In the genomic region with DNA sequence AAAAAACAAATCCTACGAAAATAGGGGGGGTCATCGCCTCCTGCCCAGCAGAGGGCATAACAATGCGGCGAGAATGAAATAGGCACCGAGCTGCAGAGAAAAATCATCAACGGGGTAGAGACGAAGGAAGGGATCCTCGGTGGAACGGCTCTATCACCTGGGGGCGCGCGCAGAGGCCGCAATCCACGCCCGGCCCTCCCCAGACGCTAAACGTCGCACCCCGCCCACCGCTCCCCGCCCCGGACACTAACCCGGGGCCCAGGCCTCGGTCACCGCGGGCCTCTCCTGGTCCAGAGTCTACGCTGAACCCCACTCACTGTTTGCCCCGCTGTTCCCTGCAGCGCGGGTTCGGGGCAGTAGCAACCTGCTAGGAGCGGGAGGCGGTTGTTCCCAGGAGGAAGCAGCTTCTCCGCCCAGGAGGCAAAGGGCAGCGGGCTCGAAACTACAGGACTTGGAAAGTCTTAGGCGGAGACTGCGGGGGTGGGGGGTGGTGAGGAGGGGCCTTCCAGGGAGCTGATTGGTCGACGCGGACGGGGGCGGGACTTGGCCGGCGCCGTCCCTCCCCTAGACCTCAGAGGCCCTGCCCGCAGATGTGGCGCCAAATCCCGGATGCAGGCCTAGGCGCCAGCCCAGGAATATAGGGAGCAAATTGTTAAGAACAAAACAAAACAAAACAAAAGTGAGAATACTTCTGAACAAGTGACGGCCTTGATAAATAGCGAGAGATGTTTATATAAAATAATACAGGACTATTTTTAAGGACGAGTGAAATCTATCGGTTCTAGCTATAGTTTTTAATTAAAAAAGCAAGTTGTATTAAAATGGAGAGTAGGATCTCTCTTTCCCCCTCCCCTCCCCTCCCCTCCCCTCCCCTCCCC, we compare ENCODE assay signal across 1 cellular context.
TF ChIP-seq lines count a peak whose summit lies in the region.

A gene with protein sequence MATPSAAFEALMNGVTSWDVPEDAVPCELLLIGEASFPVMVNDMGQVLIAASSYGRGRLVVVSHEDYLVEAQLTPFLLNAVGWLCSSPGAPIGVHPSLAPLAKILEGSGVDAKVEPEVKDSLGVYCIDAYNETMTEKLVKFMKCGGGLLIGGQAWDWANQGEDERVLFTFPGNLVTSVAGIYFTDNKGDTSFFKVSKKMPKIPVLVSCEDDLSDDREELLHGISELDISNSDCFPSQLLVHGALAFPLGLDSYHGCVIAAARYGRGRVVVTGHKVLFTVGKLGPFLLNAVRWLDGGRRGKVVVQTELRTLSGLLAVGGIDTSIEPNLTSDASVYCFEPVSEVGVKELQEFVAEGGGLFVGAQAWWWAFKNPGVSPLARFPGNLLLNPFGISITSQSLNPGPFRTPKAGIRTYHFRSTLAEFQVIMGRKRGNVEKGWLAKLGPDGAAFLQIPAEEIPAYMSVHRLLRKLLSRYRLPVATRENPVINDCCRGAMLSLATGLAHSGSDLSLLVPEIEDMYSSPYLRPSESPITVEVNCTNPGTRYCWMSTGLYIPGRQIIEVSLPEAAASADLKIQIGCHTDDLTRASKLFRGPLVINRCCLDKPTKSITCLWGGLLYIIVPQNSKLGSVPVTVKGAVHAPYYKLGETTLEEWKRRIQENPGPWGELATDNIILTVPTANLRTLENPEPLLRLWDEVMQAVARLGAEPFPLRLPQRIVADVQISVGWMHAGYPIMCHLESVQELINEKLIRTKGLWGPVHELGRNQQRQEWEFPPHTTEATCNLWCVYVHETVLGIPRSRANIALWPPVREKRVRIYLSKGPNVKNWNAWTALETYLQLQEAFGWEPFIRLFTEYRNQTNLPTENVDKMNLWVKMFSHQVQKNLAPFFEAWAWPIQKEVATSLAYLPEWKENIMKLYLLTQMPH (minus strand): TSS at position 467 of the 878 bp plus-strand sequence. CDS start 25,568 bp downstream, outside the sequence.

TF ChIP-seq in K562, 482 proteins besides CTCF, POLR2A, EP300 and RAD21 (continued from another document and continues in another):
- TF ChIP-seq, protein P1, sequence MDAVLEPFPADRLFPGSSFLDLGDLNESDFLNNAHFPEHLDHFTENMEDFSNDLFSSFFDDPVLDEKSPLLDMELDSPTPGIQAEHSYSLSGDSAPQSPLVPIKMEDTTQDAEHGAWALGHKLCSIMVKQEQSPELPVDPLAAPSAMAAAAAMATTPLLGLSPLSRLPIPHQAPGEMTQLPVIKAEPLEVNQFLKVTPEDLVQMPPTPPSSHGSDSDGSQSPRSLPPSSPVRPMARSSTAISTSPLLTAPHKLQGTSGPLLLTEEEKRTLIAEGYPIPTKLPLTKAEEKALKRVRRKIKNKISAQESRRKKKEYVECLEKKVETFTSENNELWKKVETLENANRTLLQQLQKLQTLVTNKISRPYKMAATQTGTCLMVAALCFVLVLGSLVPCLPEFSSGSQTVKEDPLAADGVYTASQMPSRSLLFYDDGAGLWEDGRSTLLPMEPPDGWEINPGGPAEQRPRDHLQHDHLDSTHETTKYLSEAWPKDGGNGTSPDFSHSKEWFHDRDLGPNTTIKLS (IDR thresholded peaks at IDR 0.05; ENCODE audit: borderline replicate concordance, low read depth): 0 out of 2 replicates have a peak, but pooled peaks have one; percentile 42
- TF ChIP-seq, protein P2, sequence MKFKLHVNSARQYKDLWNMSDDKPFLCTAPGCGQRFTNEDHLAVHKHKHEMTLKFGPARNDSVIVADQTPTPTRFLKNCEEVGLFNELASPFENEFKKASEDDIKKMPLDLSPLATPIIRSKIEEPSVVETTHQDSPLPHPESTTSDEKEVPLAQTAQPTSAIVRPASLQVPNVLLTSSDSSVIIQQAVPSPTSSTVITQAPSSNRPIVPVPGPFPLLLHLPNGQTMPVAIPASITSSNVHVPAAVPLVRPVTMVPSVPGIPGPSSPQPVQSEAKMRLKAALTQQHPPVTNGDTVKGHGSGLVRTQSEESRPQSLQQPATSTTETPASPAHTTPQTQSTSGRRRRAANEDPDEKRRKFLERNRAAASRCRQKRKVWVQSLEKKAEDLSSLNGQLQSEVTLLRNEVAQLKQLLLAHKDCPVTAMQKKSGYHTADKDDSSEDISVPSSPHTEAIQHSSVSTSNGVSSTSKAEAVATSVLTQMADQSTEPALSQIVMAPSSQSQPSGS (CRISPR knock-in tag; IDR thresholded peaks at IDR 0.05): no peak
- TF ChIP-seq CHCHD3 (CRISPR knock-in tag; IDR thresholded peaks at IDR 0.05) (no peak), ZBTB8A (IDR thresholded peaks at IDR 0.05; ENCODE audit: partially characterized antibody) (no peak), PHTF2 (CRISPR knock-in tag; IDR thresholded peaks at IDR 0.05) (no peak), MXI1 (IDR thresholded peaks at IDR 0.05; ENCODE audit: low read depth, low read length) (no peak), ZNF140 (CRISPR knock-in tag; IDR thresholded peaks at IDR 0.05) (no peak), TOE1 (IDR thresholded peaks at IDR 0.05; ENCODE audit: borderline replicate concordance) (peak; percentile 86), TOE1 (CRISPR knock-in tag; IDR thresholded peaks at IDR 0.05; ENCODE audit: borderline replicate concordance, low read depth) (no peak), ZNF778 (CRISPR knock-in tag; IDR thresholded peaks at IDR 0.05) (no peak), ZZZ3 (IDR thresholded peaks at IDR 0.05) (peak; percentile 33; the same call in 1 of the 2 replicates), RAD51 (IDR thresholded peaks at IDR 0.05; ENCODE audit: borderline replicate concordance, low read depth) (no peak; the same call in 1 of the 2 replicates), MYNN (IDR thresholded peaks at IDR 0.05) (no peak), MYNN (CRISPR knock-in tag; IDR thresholded peaks at IDR 0.05) (no peak), ZC3H11A (IDR thresholded peaks at IDR 0.05; ENCODE audit: low read depth, low read length) (no peak), NONO (IDR thresholded peaks at IDR 0.05; ENCODE audit: low read depth in 2 of 2, low read length in 1 of 2) (no peak), CBX2 (IDR thresholded peaks at IDR 0.05; ENCODE audit: insufficient read depth, low read length, poor library complexity, severe bottlenecking) (no peak), COPS2 (conservative IDR thresholded peaks at IDR 0.05) (no peak), NBN (IDR thresholded peaks at IDR 0.05; ENCODE audit: low read depth) (peak; percentile 97; the same call in 1 of the 2 replicates), DDX20 (tag; IDR thresholded peaks at IDR 0.05; ENCODE audit: low read depth) (no peak), ILF3 (IDR thresholded peaks at IDR 0.05; ENCODE audit: borderline replicate concordance) (no peak), MEF2D (tag; conservative IDR thresholded peaks at IDR 0.05; ENCODE audit: low read depth) (no peak), ZFP30 (CRISPR knock-in tag; IDR thresholded peaks at IDR 0.05; ENCODE audit: borderline replicate concordance) (no peak), MECOM (CRISPR knock-in tag; IDR thresholded peaks at IDR 0.05) (0 out of 2 replicates have a peak, but pooled peaks have one; percentile 2), NFRKB (IDR thresholded peaks at IDR 0.05; ENCODE audit: low read depth) (peak; percentile 41; the same call in 1 of the 2 replicates), GATAD2B (IDR thresholded peaks at IDR 0.05; ENCODE audit: borderline replicate concordance) (no peak), RBM22 (IDR thresholded peaks at IDR 0.05; ENCODE audit: low read depth, low read length, poor library complexity, severe bottlenecking) (no peak), ZNF444 (CRISPR knock-in tag; IDR thresholded peaks at IDR 0.05) (0 out of 2 replicates have a peak, but pooled peaks have one; percentile 48)
- TF ChIP-seq, protein P3, sequence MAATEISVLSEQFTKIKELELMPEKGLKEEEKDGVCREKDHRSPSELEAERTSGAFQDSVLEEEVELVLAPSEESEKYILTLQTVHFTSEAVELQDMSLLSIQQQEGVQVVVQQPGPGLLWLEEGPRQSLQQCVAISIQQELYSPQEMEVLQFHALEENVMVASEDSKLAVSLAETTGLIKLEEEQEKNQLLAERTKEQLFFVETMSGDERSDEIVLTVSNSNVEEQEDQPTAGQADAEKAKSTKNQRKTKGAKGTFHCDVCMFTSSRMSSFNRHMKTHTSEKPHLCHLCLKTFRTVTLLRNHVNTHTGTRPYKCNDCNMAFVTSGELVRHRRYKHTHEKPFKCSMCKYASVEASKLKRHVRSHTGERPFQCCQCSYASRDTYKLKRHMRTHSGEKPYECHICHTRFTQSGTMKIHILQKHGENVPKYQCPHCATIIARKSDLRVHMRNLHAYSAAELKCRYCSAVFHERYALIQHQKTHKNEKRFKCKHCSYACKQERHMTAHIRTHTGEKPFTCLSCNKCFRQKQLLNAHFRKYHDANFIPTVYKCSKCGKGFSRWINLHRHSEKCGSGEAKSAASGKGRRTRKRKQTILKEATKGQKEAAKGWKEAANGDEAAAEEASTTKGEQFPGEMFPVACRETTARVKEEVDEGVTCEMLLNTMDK (IDR thresholded peaks at IDR 0.05; ENCODE audit: borderline replicate concordance, insufficient read depth, low read depth, low read length, poor library complexity, severe bottlenecking): no peak
- TF ChIP-seq, protein P4, sequence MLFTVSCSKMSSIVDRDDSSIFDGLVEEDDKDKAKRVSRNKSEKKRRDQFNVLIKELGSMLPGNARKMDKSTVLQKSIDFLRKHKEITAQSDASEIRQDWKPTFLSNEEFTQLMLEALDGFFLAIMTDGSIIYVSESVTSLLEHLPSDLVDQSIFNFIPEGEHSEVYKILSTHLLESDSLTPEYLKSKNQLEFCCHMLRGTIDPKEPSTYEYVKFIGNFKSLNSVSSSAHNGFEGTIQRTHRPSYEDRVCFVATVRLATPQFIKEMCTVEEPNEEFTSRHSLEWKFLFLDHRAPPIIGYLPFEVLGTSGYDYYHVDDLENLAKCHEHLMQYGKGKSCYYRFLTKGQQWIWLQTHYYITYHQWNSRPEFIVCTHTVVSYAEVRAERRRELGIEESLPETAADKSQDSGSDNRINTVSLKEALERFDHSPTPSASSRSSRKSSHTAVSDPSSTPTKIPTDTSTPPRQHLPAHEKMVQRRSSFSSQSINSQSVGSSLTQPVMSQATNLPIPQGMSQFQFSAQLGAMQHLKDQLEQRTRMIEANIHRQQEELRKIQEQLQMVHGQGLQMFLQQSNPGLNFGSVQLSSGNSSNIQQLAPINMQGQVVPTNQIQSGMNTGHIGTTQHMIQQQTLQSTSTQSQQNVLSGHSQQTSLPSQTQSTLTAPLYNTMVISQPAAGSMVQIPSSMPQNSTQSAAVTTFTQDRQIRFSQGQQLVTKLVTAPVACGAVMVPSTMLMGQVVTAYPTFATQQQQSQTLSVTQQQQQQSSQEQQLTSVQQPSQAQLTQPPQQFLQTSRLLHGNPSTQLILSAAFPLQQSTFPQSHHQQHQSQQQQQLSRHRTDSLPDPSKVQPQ (CRISPR knock-in tag; IDR thresholded peaks at IDR 0.05; ENCODE audit: borderline replicate concordance): no peak
- TF ChIP-seq, protein P5, sequence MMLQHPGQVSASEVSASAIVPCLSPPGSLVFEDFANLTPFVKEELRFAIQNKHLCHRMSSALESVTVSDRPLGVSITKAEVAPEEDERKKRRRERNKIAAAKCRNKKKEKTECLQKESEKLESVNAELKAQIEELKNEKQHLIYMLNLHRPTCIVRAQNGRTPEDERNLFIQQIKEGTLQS (IDR thresholded peaks at IDR 0.05): no peak
- TF ChIP-seq, protein P5 (CRISPR knock-in tag; conservative IDR thresholded peaks at IDR 0.05): no peak
- TF ChIP-seq, protein P6, sequence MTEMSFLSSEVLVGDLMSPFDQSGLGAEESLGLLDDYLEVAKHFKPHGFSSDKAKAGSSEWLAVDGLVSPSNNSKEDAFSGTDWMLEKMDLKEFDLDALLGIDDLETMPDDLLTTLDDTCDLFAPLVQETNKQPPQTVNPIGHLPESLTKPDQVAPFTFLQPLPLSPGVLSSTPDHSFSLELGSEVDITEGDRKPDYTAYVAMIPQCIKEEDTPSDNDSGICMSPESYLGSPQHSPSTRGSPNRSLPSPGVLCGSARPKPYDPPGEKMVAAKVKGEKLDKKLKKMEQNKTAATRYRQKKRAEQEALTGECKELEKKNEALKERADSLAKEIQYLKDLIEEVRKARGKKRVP (CRISPR knock-in tag; IDR thresholded peaks at IDR 0.05): no peak
- TF ChIP-seq, protein P7, sequence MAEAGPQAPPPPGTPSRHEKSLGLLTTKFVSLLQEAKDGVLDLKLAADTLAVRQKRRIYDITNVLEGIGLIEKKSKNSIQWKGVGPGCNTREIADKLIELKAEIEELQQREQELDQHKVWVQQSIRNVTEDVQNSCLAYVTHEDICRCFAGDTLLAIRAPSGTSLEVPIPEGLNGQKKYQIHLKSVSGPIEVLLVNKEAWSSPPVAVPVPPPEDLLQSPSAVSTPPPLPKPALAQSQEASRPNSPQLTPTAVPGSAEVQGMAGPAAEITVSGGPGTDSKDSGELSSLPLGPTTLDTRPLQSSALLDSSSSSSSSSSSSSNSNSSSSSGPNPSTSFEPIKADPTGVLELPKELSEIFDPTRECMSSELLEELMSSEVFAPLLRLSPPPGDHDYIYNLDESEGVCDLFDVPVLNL (CRISPR knock-in tag; IDR thresholded peaks at IDR 0.05; ENCODE audit: low read depth): peak; percentile 88
- TF ChIP-seq, protein P8, sequence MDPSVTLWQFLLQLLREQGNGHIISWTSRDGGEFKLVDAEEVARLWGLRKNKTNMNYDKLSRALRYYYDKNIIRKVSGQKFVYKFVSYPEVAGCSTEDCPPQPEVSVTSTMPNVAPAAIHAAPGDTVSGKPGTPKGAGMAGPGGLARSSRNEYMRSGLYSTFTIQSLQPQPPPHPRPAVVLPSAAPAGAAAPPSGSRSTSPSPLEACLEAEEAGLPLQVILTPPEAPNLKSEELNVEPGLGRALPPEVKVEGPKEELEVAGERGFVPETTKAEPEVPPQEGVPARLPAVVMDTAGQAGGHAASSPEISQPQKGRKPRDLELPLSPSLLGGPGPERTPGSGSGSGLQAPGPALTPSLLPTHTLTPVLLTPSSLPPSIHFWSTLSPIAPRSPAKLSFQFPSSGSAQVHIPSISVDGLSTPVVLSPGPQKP (CRISPR knock-in tag; IDR thresholded peaks at IDR 0.05): no peak
- TF ChIP-seq, protein P9, sequence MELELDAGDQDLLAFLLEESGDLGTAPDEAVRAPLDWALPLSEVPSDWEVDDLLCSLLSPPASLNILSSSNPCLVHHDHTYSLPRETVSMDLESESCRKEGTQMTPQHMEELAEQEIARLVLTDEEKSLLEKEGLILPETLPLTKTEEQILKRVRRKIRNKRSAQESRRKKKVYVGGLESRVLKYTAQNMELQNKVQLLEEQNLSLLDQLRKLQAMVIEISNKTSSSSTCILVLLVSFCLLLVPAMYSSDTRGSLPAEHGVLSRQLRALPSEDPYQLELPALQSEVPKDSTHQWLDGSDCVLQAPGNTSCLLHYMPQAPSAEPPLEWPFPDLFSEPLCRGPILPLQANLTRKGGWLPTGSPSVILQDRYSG (tag; conservative IDR thresholded peaks at IDR 0.05; ENCODE audit: low read depth): no peak
- TF ChIP-seq, protein P10, sequence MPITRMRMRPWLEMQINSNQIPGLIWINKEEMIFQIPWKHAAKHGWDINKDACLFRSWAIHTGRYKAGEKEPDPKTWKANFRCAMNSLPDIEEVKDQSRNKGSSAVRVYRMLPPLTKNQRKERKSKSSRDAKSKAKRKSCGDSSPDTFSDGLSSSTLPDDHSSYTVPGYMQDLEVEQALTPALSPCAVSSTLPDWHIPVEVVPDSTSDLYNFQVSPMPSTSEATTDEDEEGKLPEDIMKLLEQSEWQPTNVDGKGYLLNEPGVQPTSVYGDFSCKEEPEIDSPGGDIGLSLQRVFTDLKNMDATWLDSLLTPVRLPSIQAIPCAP (CRISPR knock-in tag; IDR thresholded peaks at IDR 0.05; ENCODE audit: borderline replicate concordance): no peak
